In the genomic region with DNA sequence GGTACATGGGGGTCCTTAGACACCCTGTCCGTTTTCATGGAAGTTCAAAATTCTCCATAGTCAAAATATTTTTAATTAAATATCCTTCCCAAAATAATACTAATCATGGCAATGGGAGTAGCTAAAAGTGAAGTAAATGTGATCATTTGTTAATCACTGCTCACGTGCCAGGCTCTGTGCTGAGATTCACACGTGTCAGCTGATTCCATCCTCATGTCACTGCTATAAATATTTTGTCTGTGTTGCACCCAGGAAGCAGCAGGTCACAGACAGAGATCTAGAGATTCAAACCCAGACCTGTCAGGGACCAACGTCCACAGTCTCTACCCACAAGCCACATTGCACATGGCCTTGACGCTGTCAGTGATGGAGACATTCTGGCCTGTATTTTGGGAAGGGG, we compare ENCODE assay signal across 32 cellular contexts.
DNase-seq lines count a peak whose midpoint lies in the region; ATAC-seq, FAIRE-seq and TF ChIP-seq lines count a peak whose summit lies in the region.
"Had no signal": no experiment of that assay in that cellular context is flagged by ENCODE, and none has a peak within 500 bp of the region (broad histone marks: within the 10 kb centered on the region; RNA-seq: fewer than 3 reads in every experiment).

No MANE protein-coding gene starts in this region.

- BruUV-seq in HepG2 (replicated peaks; lab: Mats Ljungman, UMichigan) = no TSS peak

- TF ChIP-seq POLR2A in HepG2 (IDR thresholded peaks at IDR 0.05; ENCODE audit: insufficient read depth in 1 of 2, low read depth in 2 of 2, low read length in 2 of 2) (no peak), right lobe of liver (IDR thresholded peaks at IDR 0.05) (no peak), tibial nerve (IDR thresholded peaks at IDR 0.05) (no peak)

- intact Hi-C loops in HepG2 (cut with micrococcal nuclease; ENCODE audit: unreplicated experiment) (no loop called here), right lobe of liver (cut with DNase I) (no loop called here)

- H3K36me3 ChIP-seq in HepG2 (replicated peaks in 1 of 2; ENCODE audit: control insufficient read depth in 1 of 2, insufficient read depth in 2 of 2, low read length in 2 of 2) (no peaks in the 10 kb centered on the region), right lobe of liver (no peaks in the 10 kb centered on the region), tibial nerve (no peaks in the 10 kb centered on the region)
- H3K36me3 ChIP-seq: BE2C; BLaER1; BLaER1 treated with 17β-estradiol and CSF1 and Interleukin-3, amounts not matched to agents 10 nM and 100 nM had no signal

- H3K27ac ChIP-seq in HepG2 (ENCODE audit: extremely low read length, insufficient read depth, low read length) (no peak overlapping the region), right lobe of liver (no peak overlapping the region), C4-2B (peak overlapping the region; percentile 80), VCaP (peak overlapping the region; percentile 58), tibial nerve (no peak overlapping the region)
- H3K27ac ChIP-seq: 22Rv1; A549; BLaER1; BLaER1 treated with 17β-estradiol and CSF1 and Interleukin-3, amounts not matched to agents 10 nM and 100 nM had no signal

- CTCF ChIA-PET in HepG2 (lab: Yijun Ruan, JAX; ENCODE audit: low intra/inter-chr PET ratio, low total read pairs) = no interaction called here

- H3K4me1 ChIP-seq in HepG2 (ENCODE audit: insufficient read depth, low read length) = no peaks in the 10 kb centered on the region
- H3K4me1 ChIP-seq in right lobe of liver = no peaks in the 10 kb centered on the region
- H3K4me1 ChIP-seq in tibial nerve = peaks cover 0 to 11% (median 3%) of the 10 kb centered on the region in 4 donors
- H3K4me1 ChIP-seq: BE2C, Caco-2 had no signal

- POLR2A ChIA-PET in HepG2 (lab: Yijun Ruan, JAX) = no interaction called here

- no peak for FAIRE-seq in HepG2 (lab: Jason Lieb, UNC)
- FAIRE-seq: A204.1, A549, D721Med had no signal

- H3K4me3 ChIP-seq in HepG2 (replicated peaks in 1 of 3; ENCODE audit: insufficient read depth in 1 of 3, low read depth in 2 of 3, low read length in 3 of 3) = no peak overlapping the region
- no peak overlapping the region for H3K4me3 ChIP-seq in right lobe of liver
- H3K4me3 ChIP-seq in tibial nerve = no peak overlapping the region
- H3K4me3 ChIP-seq: A549; BLaER1; BLaER1 treated with 17β-estradiol and CSF1 and Interleukin-3, amounts not matched to agents 10 nM and 100 nM had no signal

- 19% methylated on average over 5 of the region's 5 CpGs for WGBS in HepG2 (ENCODE audit: low lambda C conversion rate)
- 54% methylated on average over 5 of the region's 5 CpGs for WGBS in right lobe of liver (ENCODE audit: insufficient coverage, low coverage, low lambda C conversion rate, missing lambda C conversion rate)
- 69 to 70% methylated on average over 5 of the region's 5 CpGs for WGBS in tibial nerve, 2 donors

- H3K27me3 ChIP-seq in HepG2 (ENCODE audit: control insufficient read depth in 1 of 2, insufficient read depth in 2 of 2, low read length in 2 of 2) (peaks cover 5 to 49% of the 10 kb centered on the region in 2 experiments; a peak in 4 of 5 replicates), right lobe of liver (peaks cover 0 to 8% of the 10 kb centered on the region in 2 donors), tibial nerve (peaks cover 0 to 57% of the 10 kb centered on the region in 2 donors)
- H3K27me3 ChIP-seq: BE2C, BLaER1 had no signal

- no peak overlapping the region for H3K9ac ChIP-seq in HepG2 (ENCODE audit: insufficient read depth, low read depth, low read length)
- H3K9ac ChIP-seq: BLaER1; BLaER1 treated with 17β-estradiol and CSF1 and Interleukin-3, amounts not matched to agents 10 nM and 100 nM had no signal

- no peak for TF ChIP-seq RAD21 in HepG2 (CRISPR knock-in tag; IDR thresholded peaks at IDR 0.05)

- H2AFZ ChIP-seq in HepG2 (ENCODE audit: low read length) = no peak overlapping the region

- in situ Hi-C loops in HepG2 (cut with HindIII; ENCODE audit: extremely low pct_ligation_motif_present, low pct_unique_long_range_greater_than_20kb) = no loop called here

- H4K20me1 ChIP-seq in HepG2 (ENCODE audit: insufficient read depth, low read length) = no peaks in the 10 kb centered on the region
- H4K20me1 ChIP-seq: BLaER1 had no signal

- DNase-seq in HepG2 (ENCODE audit: low spot score) (no peak), right lobe of liver (no peak), tibial nerve (ENCODE audit: low spot score in 2 of 2) (no peak), amniotic stem cell (lab: John Stamatoyannopoulos, UW) (no peak)
- DNase-seq: 8988T; ACHN; AML-193; BE2C; C1 segment of cervical spinal cord; Caco-2; Calu3; CD4-positive, alpha-beta memory T cell; CD4-positive, alpha-beta T cell; CD4-positive, CD25-positive, alpha-beta regulatory T cell; CD8-positive, alpha-beta memory T cell; CD8-positive, alpha-beta T cell; COR-L47; DMS 273 treated with DMSO at 0.1 percent for 48 hours; DMS153; DMS53; DMS79; DMS79 treated with DMSO at 0.1 percent for 48 hours; DND-41; EL had no signal

- TF ChIP-seq CTCF in HepG2 (CRISPR knock-in tag; IDR thresholded peaks at IDR 0.05) = no peak
- TF ChIP-seq CTCF in right lobe of liver (IDR thresholded peaks at IDR 0.05) = no peak
- no peak for TF ChIP-seq CTCF in C4-2B (conservative IDR thresholded peaks at IDR 0.05)
- no peak for TF ChIP-seq CTCF in VCaP (conservative IDR thresholded peaks at IDR 0.05)
- TF ChIP-seq CTCF in tibial nerve (IDR thresholded peaks at IDR 0.05) = no peak

- ATAC-seq in HepG2 = no peak
- ATAC-seq in right lobe of liver = no peak
- ATAC-seq: A549; CD8-positive, alpha-beta T cell had no signal

- H3K79me2 ChIP-seq in HepG2 (ENCODE audit: insufficient read depth, low read length) = no peaks in the 10 kb centered on the region

- no peak overlapping the region for H3K4me2 ChIP-seq in HepG2 (ENCODE audit: low read depth, low read length)
- H3K4me2 ChIP-seq: A549; BLaER1; BLaER1 treated with 17β-estradiol and CSF1 and Interleukin-3, amounts not matched to agents 10 nM and 100 nM had no signal

- no peak for TF ChIP-seq EP300 in HepG2 (IDR thresholded peaks at IDR 0.05; ENCODE audit: low read depth in 2 of 2, low read length in 2 of 2)
- no peak for TF ChIP-seq EP300 in HepG2 (CRISPR knock-in tag; IDR thresholded peaks at IDR 0.05; ENCODE audit: borderline replicate concordance)
- TF ChIP-seq EP300 in tibial nerve (IDR thresholded peaks at IDR 0.05) = no peak

- H3K9me3 ChIP-seq in HepG2 (ENCODE audit: low read length) (no peaks in the 10 kb centered on the region), right lobe of liver (no peaks in the 10 kb centered on the region), tibial nerve (no peaks in the 10 kb centered on the region)
- H3K9me3 ChIP-seq: A549; BE2C; BLaER1; BLaER1 treated with 17β-estradiol and CSF1 and Interleukin-3, amounts not matched to agents 10 nM and 100 nM; Caco-2 had no signal

TF ChIP-seq in HepG2, 621 proteins besides CTCF, POLR2A, EP300 and RAD21:
- TF ChIP-seq MNT (IDR thresholded peaks at IDR 0.05) (peak; percentile 93), GATAD2A (CRISPR knock-in tag; IDR thresholded peaks at IDR 0.05) (no peak), PTBP1 (IDR thresholded peaks at IDR 0.05; ENCODE audit: low read depth, low read length, poor library complexity, severe bottlenecking) (no peak)

Comparison
In these comparisons a context has a peak if more than half of its experiments do, and no peak if none do; other contexts are left out.
1. H3K27ac ChIP-seq: peak in C4-2B (single experiment) and VCaP (single experiment); none in HepG2 (single experiment), right lobe of liver (0 of 3) and tibial nerve (0 of 4).